Comparison of ENCODE assay signal across 1 cellular context in the genomic region with DNA sequence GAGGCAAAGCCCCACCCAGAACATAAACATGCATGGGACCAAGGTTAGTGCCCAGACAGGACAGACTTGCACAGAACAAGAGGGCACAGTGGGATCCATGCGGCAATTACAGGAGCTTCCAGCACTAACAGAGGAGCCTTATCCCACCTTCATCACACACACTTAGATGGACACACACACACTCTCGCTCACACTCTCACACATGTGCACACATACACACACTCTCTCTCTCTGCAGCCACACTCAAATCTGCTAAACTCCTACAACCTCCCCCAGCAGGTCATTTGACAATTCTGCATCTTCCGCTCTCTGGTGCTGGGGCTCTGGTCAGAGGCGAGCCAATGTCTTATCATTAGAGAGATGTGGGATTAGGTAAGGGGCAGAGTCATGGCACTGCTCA.
TF ChIP-seq lines count a peak whose summit lies in the region.

No MANE protein-coding gene starts in this region.

TF ChIP-seq in IMR-90, 13 proteins besides CTCF, POLR2A, EP300 and RAD21 (continued from another document):
- TF ChIP-seq MAFK (IDR thresholded peaks at IDR 0.05; ENCODE audit: low read depth, low read length) (no peak), NFE2L2 (IDR thresholded peaks at IDR 0.05; ENCODE audit: low read depth, low read length) (no peak), SMC3 (IDR thresholded peaks at IDR 0.05; ENCODE audit: low read depth, low read length) (no peak), FOS (IDR thresholded peaks at IDR 0.05; ENCODE audit: low read depth, low read length) (no peak), CEBPB (IDR thresholded peaks at IDR 0.05; ENCODE audit: low read depth, low read length) (no peak), MXI1 (IDR thresholded peaks at IDR 0.05; ENCODE audit: borderline replicate concordance, low read depth, low read length) (no peak), CHD1 (IDR thresholded peaks at IDR 0.05; ENCODE audit: low read depth, low read length) (no peak), RCOR1 (IDR thresholded peaks at IDR 0.05; ENCODE audit: insufficient replicate concordance, low read length) (no peak)
- TF ChIP-seq, protein P1, sequence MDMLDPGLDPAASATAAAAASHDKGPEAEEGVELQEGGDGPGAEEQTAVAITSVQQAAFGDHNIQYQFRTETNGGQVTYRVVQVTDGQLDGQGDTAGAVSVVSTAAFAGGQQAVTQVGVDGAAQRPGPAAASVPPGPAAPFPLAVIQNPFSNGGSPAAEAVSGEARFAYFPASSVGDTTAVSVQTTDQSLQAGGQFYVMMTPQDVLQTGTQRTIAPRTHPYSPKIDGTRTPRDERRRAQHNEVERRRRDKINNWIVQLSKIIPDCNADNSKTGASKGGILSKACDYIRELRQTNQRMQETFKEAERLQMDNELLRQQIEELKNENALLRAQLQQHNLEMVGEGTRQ (IDR thresholded peaks at IDR 0.05; ENCODE audit: low read depth, low read length) = no peak
TF ChIP-seq in IMR-90: peak in this region for 0.
